ENCODE assay signal across 2 cellular contexts in genomic region chr9:91930475-91930874, GRCh38.
TF ChIP-seq lines count a peak whose summit lies in the region.

No MANE protein-coding gene starts in this region.

TF ChIP-seq in IMR-90, 13 proteins besides CTCF, POLR2A, EP300 and RAD21:
- TF ChIP-seq USF2 (IDR thresholded peaks at IDR 0.05; ENCODE audit: low read depth, low read length) (no peak), RFX5 (IDR thresholded peaks at IDR 0.05; ENCODE audit: low read depth, low read length) (no peak), ELK1 (IDR thresholded peaks at IDR 0.05; ENCODE audit: borderline replicate concordance, low read depth, low read length) (no peak)

TF ChIP-seq in GM12878, 131 proteins besides CTCF, POLR2A, EP300 and RAD21:
- TF ChIP-seq CBX5 (IDR thresholded peaks at IDR 0.05; ENCODE audit: low read depth) (0 out of 2 replicates have a peak, but pooled peaks have one; percentile 84), KLF5 (IDR thresholded peaks at IDR 0.05; ENCODE audit: partially characterized antibody) (peak; percentile 50), NR2C2 (IDR thresholded peaks at IDR 0.05; ENCODE audit: borderline replicate concordance, control insufficient read depth, insufficient read length, low read depth) (no peak)
